ENCODE assay signal across 1 cellular context in genomic region chr9:22053178-22053577, GRCh38.
TF ChIP-seq lines count a peak whose summit lies in the region.

No MANE protein-coding gene starts in this region.

TF ChIP-seq in Ishikawa, 13 proteins besides CTCF, POLR2A, EP300 and RAD21:
- TF ChIP-seq NFIC (IDR thresholded peaks at IDR 0.05) (no peak), CREB1 (IDR thresholded peaks at IDR 0.05; ENCODE audit: low read depth) (no peak), CEBPB (IDR thresholded peaks at IDR 0.05) (no peak), YY1 (IDR thresholded peaks at IDR 0.05; ENCODE audit: low read depth) (no peak), FOXM1 (IDR thresholded peaks at IDR 0.05; ENCODE audit: borderline replicate concordance, low read depth) (no peak)
